8 cellular contexts compared by ENCODE assay signal in the genomic region with DNA sequence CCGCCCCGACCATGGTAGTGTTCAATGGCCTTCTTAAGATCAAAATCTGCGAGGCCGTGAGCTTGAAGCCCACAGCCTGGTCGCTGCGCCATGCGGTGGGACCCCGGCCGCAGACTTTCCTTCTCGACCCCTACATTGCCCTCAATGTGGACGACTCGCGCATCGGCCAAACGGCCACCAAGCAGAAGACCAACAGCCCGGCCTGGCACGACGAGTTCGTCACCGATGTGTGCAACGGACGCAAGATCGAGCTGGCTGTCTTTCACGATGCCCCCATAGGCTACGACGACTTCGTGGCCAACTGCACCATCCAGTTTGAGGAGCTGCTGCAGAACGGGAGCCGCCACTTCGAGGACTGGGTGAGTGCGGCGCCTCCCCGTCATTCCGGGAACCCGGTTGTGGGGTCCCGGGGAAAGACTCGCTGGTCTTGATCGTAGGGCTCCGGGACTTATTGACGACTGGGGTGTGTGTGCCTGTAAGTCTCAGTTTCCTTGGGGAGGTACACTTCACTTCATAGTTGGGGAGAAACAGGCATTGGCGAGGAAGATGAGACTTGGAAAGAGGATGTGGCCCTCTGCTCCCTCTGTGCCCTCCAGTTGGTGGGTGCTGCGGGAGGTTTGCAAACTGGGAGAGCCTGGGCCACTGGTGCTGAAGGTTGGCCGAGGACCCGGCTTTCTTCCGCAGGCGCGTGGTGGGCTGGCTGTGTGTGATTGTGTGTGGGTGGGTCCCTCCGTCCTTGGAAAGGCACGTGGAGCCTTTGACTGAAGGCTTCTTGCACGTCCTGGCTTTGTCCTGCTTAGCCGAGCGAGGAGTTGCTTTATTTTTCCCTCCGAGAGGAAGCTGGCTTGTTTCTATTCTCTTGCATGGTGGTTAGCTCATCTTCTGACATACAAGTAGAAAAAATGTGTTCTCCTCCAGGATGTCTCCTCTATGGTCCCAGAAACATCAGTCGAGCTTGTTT. TPM values are rescaled to one million over a fixed set of nuclear protein-coding genes. Genes with fewer than 3 reads are reported as not detected.
DNase-seq lines count a peak whose midpoint lies in the region; ATAC-seq and TF ChIP-seq lines count a peak whose summit lies in the region.

No MANE protein-coding gene starts in this region.

- TF ChIP-seq CTCF in RWPE1 (conservative IDR thresholded peaks at IDR 0.05; ENCODE audit: low read depth): no peak
- no peak for TF ChIP-seq CTCF in hepatocyte (IDR thresholded peaks at IDR 0.05; ENCODE audit: poor library complexity)

- H3K4me2 ChIP-seq in hepatocyte: peak overlapping the region; percentile 95

- H3K36me3 ChIP-seq in hepatocyte (replicated peaks; ENCODE audit: insufficient read depth, low read depth) (no peaks in the 10 kb centered on the region), rectal smooth muscle tissue (ENCODE audit: control insufficient read depth, insufficient read depth, low read length) (no peaks in the 10 kb centered on the region)

- no peak for ATAC-seq in GM18498 (IDR thresholded peaks at IDR 0.05; ENCODE audit: unreplicated experiment)
- no peak for ATAC-seq in GM19328 (IDR thresholded peaks at IDR 0.05; ENCODE audit: unreplicated experiment)

- peak; percentile 10 for DNase-seq in NCI-H510A (lab: John Stamatoyannopoulos, UW)
- no peak for DNase-seq in NCI-H510A treated with DMSO at 0.1 percent for 48 hours (lab: John Stamatoyannopoulos, UW)
- no peak for DNase-seq in RWPE1 (ENCODE audit: low spot score)
- peak in 29 of 56 donors; percentile 4 to 48 (median 26) for DNase-seq in amygdala (lab: John Stamatoyannopoulos, UW)
- DNase-seq in hepatocyte (ENCODE audit: low spot score): peak; percentile 34

- no peaks in the 10 kb centered on the region for H3K9me3 ChIP-seq in hepatocyte (ENCODE audit: low read depth)

- CTCF ChIA-PET in RWPE1 (lab: Yijun Ruan, JAX): interaction anchor here (0.6 to 1.9 kb wide), 6 partner anchors 33 to 678 kb away, joined by 3 to 5 read pairs (median 3); no protein-coding TSS in a partner anchor

- H3K9me2 ChIP-seq in hepatocyte (replicated peaks; ENCODE audit: insufficient read depth): no peaks in the 10 kb centered on the region

- H3K9ac ChIP-seq in rectal smooth muscle tissue (ENCODE audit: low read length): peak overlapping the region; percentile 49

- 6% methylated on average over 49 of the region's 54 CpGs for WGBS in hepatocyte (ENCODE audit: low lambda C conversion rate, missing lambda C conversion rate)

- peak overlapping the region; percentile 97 for H3K27ac ChIP-seq in RWPE1
- H3K27ac ChIP-seq in hepatocyte: peak overlapping the region; percentile 95
- peak overlapping the region; percentile 96 for H3K27ac ChIP-seq in rectal smooth muscle tissue (ENCODE audit: low read depth, low read length)

- peak overlapping the region; percentile 74 for H2AFZ ChIP-seq in hepatocyte

- H3K27me3 ChIP-seq in hepatocyte (peaks cover 2% of the 10 kb centered on the region), rectal smooth muscle tissue (ENCODE audit: control insufficient read depth, insufficient read depth, low read length) (no peaks in the 10 kb centered on the region)

- peak overlapping the region; percentile 53 for H3K4me3 ChIP-seq in hepatocyte
- peak overlapping the region; percentile 89 for H3K4me3 ChIP-seq in rectal smooth muscle tissue (ENCODE audit: low read length)

- H3K4me1 ChIP-seq in hepatocyte (ENCODE audit: insufficient read depth) (peaks cover 6% of the 10 kb centered on the region), rectal smooth muscle tissue (ENCODE audit: control insufficient read depth, insufficient read depth, low read length) (peaks cover 25% of the 10 kb centered on the region)

- peaks cover 8% of the 10 kb centered on the region for H4K20me1 ChIP-seq in hepatocyte (ENCODE audit: insufficient read depth, poor library complexity, severe bottlenecking)

- peaks cover 39% of the 10 kb centered on the region for H3K79me2 ChIP-seq in hepatocyte

- POLR2A ChIA-PET in RWPE1 (lab: Yijun Ruan, JAX; ENCODE audit: low non-redundant PET): no interaction called here

RNA-seq across cellular contexts. Expression of a gene that starts 0.9 kb away (rescaled TPM):
- total RNA-seq in hepatocyte: 6.1 and 11.9 TPM in 2 replicates
- 9.5 and 9.6 TPM in 2 replicates for polyA plus RNA-seq in hepatocyte

RNA-seq across cellular contexts. Expression of a gene that starts 41.3 kb away (rescaled TPM):
- 16.6 and 18.1 TPM in 2 replicates for total RNA-seq in hepatocyte
- polyA plus RNA-seq in hepatocyte: 6.6 and 6.7 TPM in 2 replicates

Comparison
In these comparisons a context has a peak if more than half of its experiments do, and no peak if none do; other contexts are left out.
1. DNase-seq: peak in NCI-H510A (single experiment), amygdala (29 of 56) and hepatocyte (single experiment); none in NCI-H510A treated with DMSO at 0.1 percent for 48 hours (single experiment) and RWPE1 (single experiment).
2. Peak in every context shown above with its lines, with median percentiles within 50 percentile points of each other: H3K27ac ChIP-seq.